13 cellular contexts compared by ENCODE assay signal in the genomic region with DNA sequence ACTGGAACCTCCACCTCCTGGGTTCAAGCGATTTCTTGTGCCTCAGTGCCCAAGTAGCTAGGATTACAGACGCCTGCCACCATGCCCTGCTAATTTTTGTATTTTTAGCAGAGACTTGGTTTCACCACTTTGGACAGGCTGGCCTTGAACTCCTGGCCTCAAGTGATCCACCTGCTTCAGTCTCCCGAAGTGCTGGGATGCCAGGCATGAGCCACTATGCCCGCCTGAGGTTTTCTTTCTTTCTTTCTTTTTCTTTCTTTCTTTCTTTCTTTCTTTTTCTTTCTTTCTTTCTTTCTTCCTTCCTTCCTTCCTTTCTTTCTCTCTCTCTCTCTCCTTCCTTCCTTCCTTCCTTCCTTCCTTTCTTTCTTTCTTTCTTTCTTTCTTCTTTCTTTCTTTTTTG. TPM values are rescaled to one million over a fixed set of nuclear protein-coding genes. Genes with fewer than 3 reads are reported as not detected.
"Had no signal": no experiment of that assay in that cellular context is flagged by ENCODE, and none has a peak within 500 bp of the region (broad histone marks: within the 10 kb centered on the region; RNA-seq: fewer than 3 reads in every experiment).

No MANE protein-coding gene starts in this region.

RNA-seq across cellular contexts. Expression of a gene that starts 41.9 kb away (rescaled TPM):
- total RNA-seq: left cardiac atrium, left lobe of liver, liver, mucosa of descending colon, myocyte, osteocyte, posterior vena cava, psoas muscle, sigmoid colon, tibial nerve, ureter had no signal
- polyA plus RNA-seq: keratinocyte, psoas muscle had no signal

RNA-seq across cellular contexts. Expression of a gene that starts 53.9 kb away (rescaled TPM):
- total RNA-seq: occipital lobe, osteocyte had no signal
